24 cellular contexts compared by ENCODE assay signal in the genomic region with DNA sequence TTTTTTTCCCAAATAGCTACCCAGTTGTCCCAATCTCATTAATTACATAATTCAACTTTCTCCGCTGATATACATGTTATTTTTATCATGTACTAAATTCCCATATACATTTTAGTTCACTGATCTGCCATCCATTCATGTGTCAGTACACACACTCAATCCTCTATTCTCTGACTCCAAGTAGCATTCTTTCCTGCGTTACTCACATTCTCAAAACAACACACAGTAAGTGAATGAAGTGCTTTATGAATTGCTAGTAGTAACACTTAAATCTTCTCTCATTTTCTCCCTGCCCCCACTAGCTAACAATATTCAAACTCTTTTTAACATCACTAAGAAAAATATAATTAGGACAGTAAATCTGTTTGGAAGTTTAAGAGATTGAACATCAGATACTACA. TPM values are rescaled to one million over a fixed set of nuclear protein-coding genes. Genes with fewer than 3 reads are reported as not detected.
DNase-seq lines count a peak whose midpoint lies in the region; ATAC-seq and TF ChIP-seq lines count a peak whose summit lies in the region.
"Had no signal": no experiment of that assay in that cellular context is flagged by ENCODE, and none has a peak within 500 bp of the region (broad histone marks: within the 10 kb centered on the region; RNA-seq: fewer than 3 reads in every experiment).

No MANE protein-coding gene starts in this region.

- no peak for ATAC-seq in left cardiac atrium
- no peak for ATAC-seq in GM21526 (IDR thresholded peaks at IDR 0.05; ENCODE audit: low FRiP score, unreplicated experiment)

- H3K27me3 ChIP-seq in left ventricle myocardium inferior (ENCODE audit: low read depth): no peaks in the 10 kb centered on the region
- H3K27me3 ChIP-seq: cardiac muscle cell had no signal

- peak overlapping the region; percentile 87 for H3K27ac ChIP-seq in left ventricle myocardium inferior (replicated peaks)
- H3K27ac ChIP-seq: C4-2B, cardiac muscle cell had no signal

- DNase-seq in left ventricle myocardium inferior (no peak), left cardiac atrium (no peak), astrocyte of the hippocampus (ENCODE audit: low read depth, low spot score) (peak; percentile 68), fibroblast of pulmonary artery (ENCODE audit: low read depth) (peak; percentile 65), GOT3 (lab: John Stamatoyannopoulos, UW) (no peak), NCI-H2081 treated with DMSO at 0.1 percent for 48 hours (lab: John Stamatoyannopoulos, UW) (no peak)
- DNase-seq in activated CD4-positive, alpha-beta T cell treated with anti-CD3 and anti-CD28 coated beads for 1 hour: no peak
- DNase-seq: 8988T; activated CD4-positive, alpha-beta T cell treated with anti-CD3 and anti-CD28 coated beads for 48 hours; activated naive CD4-positive, alpha-beta T cell treated with anti-CD3 and anti-CD28 coated beads, Interleukin-2, amount 10 ng/mL, durations not matched to agents 7 days and 5 days; activated T-cell treated with anti-CD3 and anti-CD28 coated beads for 4 hours; DMS53; effector memory CD4-positive, alpha-beta T cell; naive B cell; NCI-H146; NCI-H510A; SHP77 treated with DMSO at 0.1 percent for 48 hours; stimulated activated CD4-positive, alpha-beta T cell treated with anti-CD3 and anti-CD28 coated beads, Interleukin-12 subunit alpha, Interleukin-12 subunit beta, amount 100 ng/mL, for 4 hours; stimulated activated naive CD4-positive, alpha-beta T cell had no signal

- intact Hi-C loops in left ventricle myocardium inferior (cut with micrococcal nuclease): no loop called here
- intact Hi-C loops in left cardiac atrium (cut with DNase I): no loop called here

- H3K4me3 ChIP-seq in left ventricle myocardium inferior (no peak overlapping the region), fibroblast of pulmonary artery (replicated peaks; ENCODE audit: low read depth, low read length) (no peak overlapping the region)
- H3K4me3 ChIP-seq: cardiac muscle cell, lung had no signal

- no peaks in the 10 kb centered on the region for H3K36me3 ChIP-seq in left ventricle myocardium inferior
- H3K36me3 ChIP-seq: cardiac muscle cell had no signal

- H3K4me1 ChIP-seq in left ventricle myocardium inferior: peaks cover 44% of the 10 kb centered on the region

- no peaks in the 10 kb centered on the region for H3K9me3 ChIP-seq in left ventricle myocardium inferior (replicated peaks)

- TF ChIP-seq CTCF in left ventricle myocardium inferior (IDR thresholded peaks at IDR 0.05; ENCODE audit: borderline replicate concordance) (no peak), fibroblast of pulmonary artery (IDR thresholded peaks at IDR 0.05; ENCODE audit: low read length, missing control alignments) (no peak)

RNA-seq across cellular contexts. Expression of gene ZNF366, which starts 8.9 kb away (rescaled TPM):
- total RNA-seq in left ventricle myocardium inferior: 8.1 TPM
- total RNA-seq in left cardiac atrium: 1 to 10 TPM; 7.0 to 9.1 TPM
- total RNA-seq: cardiac muscle cell, progenitor cell of endocrine pancreas had no signal

Comparison
In these comparisons a context has a peak if more than half of its experiments do, and no peak if none do; other contexts are left out.
1. DNase-seq: peak in astrocyte of the hippocampus (single experiment) and fibroblast of pulmonary artery (single experiment); none in left ventricle myocardium inferior (single experiment), left cardiac atrium (single experiment), GOT3 (single experiment), activated CD4-positive, alpha-beta T cell treated with anti-CD3 and anti-CD28 coated beads for 1 hour (single experiment) and NCI-H2081 treated with DMSO at 0.1 percent for 48 hours (single experiment).